Comparison of ENCODE assay signal across 15 cellular contexts in genomic region chr10:3000063-3000462, GRCh38.
A peak's percentile ranks its signal among the peaks of the same experiment; 100 is the strongest.
DNase-seq lines count a peak whose midpoint lies in the region; FAIRE-seq and TF ChIP-seq lines count a peak whose summit lies in the region.
"Had no signal": no experiment of that assay in that cellular context is flagged by ENCODE, and none has a peak within 500 bp of the region (broad histone marks: within the 10 kb centered on the region; RNA-seq: fewer than 3 reads in every experiment).

No MANE protein-coding gene starts in this region.

- no peaks in the 10 kb centered on the region for H3K9me3 ChIP-seq in small intestine (ENCODE audit: control insufficient read depth, low read depth)
- H3K9me3 ChIP-seq: BE2C, SJSA1 had no signal

- no TSS peak for BruUV-seq in Calu3 (replicated peaks; lab: Mats Ljungman, UMichigan)

- H3K4me1 Mint-ChIP-seq in Calu3 (ENCODE audit: low read depth, unreplicated experiment): peaks cover 12% of the 10 kb centered on the region
- no peaks in the 10 kb centered on the region for H3K4me1 Mint-ChIP-seq in CD14-positive monocyte

- H3K27ac Mint-ChIP-seq in Calu3 (ENCODE audit: unreplicated experiment): peak overlapping the region; percentile 3
- no peak overlapping the region for H3K27ac Mint-ChIP-seq in CD14-positive monocyte
- H3K27ac Mint-ChIP-seq: CD8-positive, alpha-beta T cell had no signal

- H3K27ac ChIP-seq in small intestine (ENCODE audit: low read depth in 1 of 2, low read length in 1 of 2): no peak overlapping the region
- H3K27ac ChIP-seq: PC-9, SJSA1 had no signal

- peaks cover 4% of the 10 kb centered on the region for H3K9me3 Mint-ChIP-seq in Calu3 (ENCODE audit: low read depth, unreplicated experiment)
- H3K9me3 Mint-ChIP-seq in CD14-positive monocyte: no peaks in the 10 kb centered on the region
- H3K9me3 Mint-ChIP-seq: CD8-positive, alpha-beta T cell had no signal

- WGBS in small intestine, 3 donors: 57 to 76% (median 66%) methylated on average over 2 of the region's 2 CpGs

- H3K36me3 Mint-ChIP-seq in Calu3 (ENCODE audit: insufficient read depth, unreplicated experiment) (no peaks in the 10 kb centered on the region), CD14-positive monocyte (no peaks in the 10 kb centered on the region)
- H3K36me3 Mint-ChIP-seq: CD8-positive, alpha-beta T cell had no signal

- H3K27me3 Mint-ChIP-seq in Calu3 (ENCODE audit: unreplicated experiment) (no peaks in the 10 kb centered on the region), CD14-positive monocyte (ENCODE audit: low read depth in 3 of 3) (peaks cover 9 to 13% (median 11%) of the 10 kb centered on the region in 3 donors)

- no peak for FAIRE-seq in bronchial epithelial cell (lab: Jason Lieb, UNC)
- no peak for FAIRE-seq in small intestine (lab: Jason Lieb, UNC)
- no peak for FAIRE-seq in GM12892 (lab: Jason Lieb, UNC)

- CTCF ChIA-PET in Calu3 (lab: Charles Lee): interaction anchor here (0.6 to 1.6 kb wide), 2 partner anchors 14 to 71 kb away, joined by 3 to 4 read pairs; no protein-coding TSS in a partner anchor

- peaks cover 0 to 2% of the 10 kb centered on the region in 2 donors for H3K4me1 ChIP-seq in small intestine (ENCODE audit: control insufficient read depth in 2 of 2, insufficient read depth in 1 of 2, low read depth in 1 of 2, low read length in 1 of 2)
- H3K4me1 ChIP-seq: BE2C had no signal

- H3K27me3 ChIP-seq in bronchial epithelial cell (ENCODE audit: control insufficient read depth, insufficient read depth, low read length) (no peaks in the 10 kb centered on the region), small intestine (ENCODE audit: control insufficient read depth in 2 of 2, insufficient read depth in 2 of 2, low read length in 2 of 2) (no peaks in the 10 kb centered on the region)
- H3K27me3 ChIP-seq: BE2C, SJSA1 had no signal

- intact Hi-C loops in Calu3 (cut with micrococcal nuclease; ENCODE audit: unreplicated experiment) (no loop called here), CD14-positive monocyte (cut with micrococcal nuclease) (no loop called here)

- H3K4me3 Mint-ChIP-seq in Calu3 (ENCODE audit: low read depth, unreplicated experiment) (no peak overlapping the region), CD14-positive monocyte (no peak overlapping the region)
- H3K4me3 Mint-ChIP-seq: CD8-positive, alpha-beta T cell had no signal

- H3K36me3 ChIP-seq in bronchial epithelial cell (ENCODE audit: control insufficient read depth, insufficient read depth, low read length): no peaks in the 10 kb centered on the region
- no peaks in the 10 kb centered on the region for H3K36me3 ChIP-seq in small intestine (ENCODE audit: control insufficient read depth in 2 of 2, insufficient read depth in 2 of 2, low read length in 2 of 2)
- H3K36me3 ChIP-seq: BE2C, SJSA1 had no signal

- no peak for TF ChIP-seq CTCF in Calu3 (IDR thresholded peaks at IDR 0.05; ENCODE audit: unreplicated experiment)
- no peak for TF ChIP-seq CTCF in bronchial epithelial cell (IDR thresholded peaks at IDR 0.05; ENCODE audit: insufficient read depth, low read length, severe bottlenecking)
- TF ChIP-seq CTCF in CD14-positive monocyte (IDR thresholded peaks at IDR 0.05): no peak

- H3K4me3 ChIP-seq in bronchial epithelial cell (ENCODE audit: low read depth, low read length): no peak overlapping the region
- no peak overlapping the region for H3K4me3 ChIP-seq in small intestine (ENCODE audit: low read depth in 1 of 2, low read length in 2 of 2)
- H3K4me3 ChIP-seq: PC-9, SJSA1 had no signal

- DNase-seq in Calu3 (no peak), NCI-H69 (lab: John Stamatoyannopoulos, UW) (peak; percentile 89), bronchial epithelial cell (ENCODE audit: low read depth) (peak; percentile 33), small intestine (peak; percentile 13), GM12892 (ENCODE audit: insufficient read length) (no peak), CD14-positive monocyte (ENCODE audit: low spot score) (no peak), superior temporal gyrus (ENCODE audit: extremely low spot score) (no peak)
- DNase-seq: BE2C; CD8-positive, alpha-beta T cell; DMS 273 treated with DMSO at 0.1 percent for 48 hours; H7; MV-4-11; NCI-H510A treated with DMSO at 0.1 percent for 48 hours; PC-9 had no signal

- no peak for TF ChIP-seq POLR2A in GM12892 (IDR thresholded peaks at IDR 0.05; ENCODE audit: low read depth, low read length)

Comparison
In these comparisons a context has a peak if more than half of its experiments do, and no peak if none do; other contexts are left out.
1. DNase-seq: peak in NCI-H69 (single experiment), bronchial epithelial cell (single experiment) and small intestine (single experiment); none in Calu3 (single experiment), GM12892 (single experiment), CD14-positive monocyte (single experiment) and superior temporal gyrus (single experiment).